In genomic region chr17:66636111-66636510, GRCh38 we compare ENCODE assay signal across 10 cellular contexts.
DNase-seq lines count a peak whose midpoint lies in the region; ATAC-seq and TF ChIP-seq lines count a peak whose summit lies in the region.
"Had no signal": no experiment of that assay in that cellular context is flagged by ENCODE, and none has a peak within 500 bp of the region (broad histone marks: within the 10 kb centered on the region; RNA-seq: fewer than 3 reads in every experiment).

No MANE protein-coding gene starts in this region.

- no peaks in the 10 kb centered on the region for H3K27me3 ChIP-seq in naive thymus-derived CD4-positive, alpha-beta T cell (ENCODE audit: control insufficient read depth in 2 of 2, insufficient read depth in 2 of 2, low read length in 2 of 2)
- H3K27me3 ChIP-seq in right cardiac atrium (ENCODE audit: control insufficient read depth, insufficient read depth): no peaks in the 10 kb centered on the region
- no peaks in the 10 kb centered on the region for H3K27me3 ChIP-seq in spleen (replicated peaks in 1 of 7)

- no peaks in the 10 kb centered on the region for H3K27me3 Mint-ChIP-seq in T-helper 1 cell treated with Interleukin-12 subunit alpha and Interleukin-12 subunit beta and Interleukin-4 antibody, amounts not matched to agents 30 μg/mL and 1 μg/mL, for 36 hours (ENCODE audit: low read depth)
- H3K27me3 Mint-ChIP-seq in naive thymus-derived CD4-positive, alpha-beta T cell: no peaks in the 10 kb centered on the region

- H3K4me3 Mint-ChIP-seq in T-helper 1 cell treated with Interleukin-12 subunit alpha and Interleukin-12 subunit beta and Interleukin-4 antibody, amounts not matched to agents 30 μg/mL and 1 μg/mL, for 36 hours: peak overlapping the region; percentile 43
- H3K4me3 Mint-ChIP-seq in naive thymus-derived CD4-positive, alpha-beta T cell: peak overlapping the region in 1 of 10 donors; percentile 36

- POLR2A ChIA-PET in naive thymus-derived CD4-positive, alpha-beta T cell (lab: Charles Lee): no interaction called here

- H3K9me3 Mint-ChIP-seq in T-helper 1 cell treated with Interleukin-12 subunit alpha and Interleukin-12 subunit beta and Interleukin-4 antibody, amounts not matched to agents 30 μg/mL and 1 μg/mL, for 36 hours: no peaks in the 10 kb centered on the region
- no peaks in the 10 kb centered on the region for H3K9me3 Mint-ChIP-seq in naive thymus-derived CD4-positive, alpha-beta T cell

- no peak for TF ChIP-seq CTCF in spleen (IDR thresholded peaks at IDR 0.05 in 8 of 11, conservative IDR thresholded peaks at IDR 0.05 in 3 of 11)

- H3K4me1 ChIP-seq in naive thymus-derived CD4-positive, alpha-beta T cell (ENCODE audit: control insufficient read depth in 2 of 2, insufficient read depth in 2 of 2, low read length in 2 of 2): peaks cover 0 to 11% of the 10 kb centered on the region in 2 donors
- no peaks in the 10 kb centered on the region for H3K4me1 ChIP-seq in right cardiac atrium (ENCODE audit: control insufficient read depth, insufficient read depth, low read length)
- peaks cover 0 to 12% (median 2%) of the 10 kb centered on the region in 6 donors for H3K4me1 ChIP-seq in spleen

- H3K27ac ChIP-seq in naive thymus-derived CD4-positive, alpha-beta T cell (ENCODE audit: low read depth, low read length): no peak overlapping the region
- H3K27ac ChIP-seq in right cardiac atrium (ENCODE audit: low read length) (no peak overlapping the region), spleen (peak overlapping the region in 1 of 8 donors; percentile 6)

- H3K36me3 Mint-ChIP-seq in T-helper 1 cell treated with Interleukin-12 subunit alpha and Interleukin-12 subunit beta and Interleukin-4 antibody, amounts not matched to agents 30 μg/mL and 1 μg/mL, for 36 hours (ENCODE audit: low read depth): peaks cover 13% of the 10 kb centered on the region
- peaks cover 5 to 19% (median 9%) of the 10 kb centered on the region in 5 donors for H3K36me3 Mint-ChIP-seq in naive thymus-derived CD4-positive, alpha-beta T cell

- CTCF ChIA-PET in naive thymus-derived CD4-positive, alpha-beta T cell (lab: Charles Lee): no interaction called here

- no peak for TF ChIP-seq POLR2A in spleen (IDR thresholded peaks at IDR 0.05)

- intact Hi-C loops in naive thymus-derived CD4-positive, alpha-beta T cell (cut with micrococcal nuclease): loop anchor here in 1 of 2 donors (10.0 kb wide), 1 partner anchor 111 kb away; no protein-coding TSS in a partner anchor
- intact Hi-C loops in right cardiac atrium (cut with DNase I) (no loop called here), spleen (cut with DNase I; ENCODE audit: low total_unique reads) (no loop called here)

- H3K27ac Mint-ChIP-seq in T-helper 1 cell treated with Interleukin-12 subunit alpha and Interleukin-12 subunit beta and Interleukin-4 antibody, amounts not matched to agents 30 μg/mL and 1 μg/mL, for 36 hours: peak overlapping the region; percentile 82
- peak overlapping the region in 5 of 9 donors; percentile 17 to 84 (median 60) for H3K27ac Mint-ChIP-seq in naive thymus-derived CD4-positive, alpha-beta T cell

- H3K36me3 ChIP-seq in naive thymus-derived CD4-positive, alpha-beta T cell (ENCODE audit: control insufficient read depth in 2 of 3, insufficient read depth in 3 of 3, low read length in 3 of 3): peaks cover 0 to 10% (median 0%) of the 10 kb centered on the region in 3 experiments
- no peaks in the 10 kb centered on the region for H3K36me3 ChIP-seq in spleen

- 79% methylated on average over 4 of the region's 4 CpGs for WGBS in right cardiac atrium
- WGBS in spleen, 5 donors: 70 to 80% (median 75%) methylated on average over 4 of the region's 4 CpGs

- peaks cover 49% of the 10 kb centered on the region for H3K4me1 Mint-ChIP-seq in T-helper 1 cell treated with Interleukin-12 subunit alpha and Interleukin-12 subunit beta and Interleukin-4 antibody, amounts not matched to agents 30 μg/mL and 1 μg/mL, for 36 hours (ENCODE audit: low read depth)
- peaks cover 20 to 65% (median 55%) of the 10 kb centered on the region in 7 donors for H3K4me1 Mint-ChIP-seq in naive thymus-derived CD4-positive, alpha-beta T cell

- no peaks in the 10 kb centered on the region for H3K9me3 ChIP-seq in naive thymus-derived CD4-positive, alpha-beta T cell (ENCODE audit: control insufficient read depth in 2 of 3, low read length in 3 of 3)
- H3K9me3 ChIP-seq in right cardiac atrium (ENCODE audit: control insufficient read depth, low read length) (no peaks in the 10 kb centered on the region), spleen (no peaks in the 10 kb centered on the region)

- DNase-seq in T-helper 1 cell: no peak
- peak; percentile 88 for DNase-seq in M059J (ENCODE audit: low read depth)
- DNase-seq in astrocyte of the hippocampus (ENCODE audit: low read depth, low spot score): peak; percentile 89
- DNase-seq in naive thymus-derived CD4-positive, alpha-beta T cell: no peak
- DNase-seq in right cardiac atrium: no peak
- DNase-seq in spleen: no peak
- DNase-seq: 8988T, NCI-H187 treated with DMSO at 0.1 percent for 48 hours had no signal

- no peak for ATAC-seq in naive thymus-derived CD4-positive, alpha-beta T cell
- no peak for ATAC-seq in HG03520 (IDR thresholded peaks at IDR 0.05; ENCODE audit: unreplicated experiment)
- ATAC-seq in right cardiac atrium: no peak

- H3K4me3 ChIP-seq in naive thymus-derived CD4-positive, alpha-beta T cell (ENCODE audit: low read length): no peak overlapping the region
- H3K4me3 ChIP-seq in right cardiac atrium (ENCODE audit: low read length) (no peak overlapping the region), spleen (no peak overlapping the region)

Comparison
In these comparisons a context has a peak if more than half of its experiments do, and no peak if none do; other contexts are left out.
1. DNase-seq: peak in M059J (single experiment) and astrocyte of the hippocampus (single experiment); none in T-helper 1 cell (0 of 5), naive thymus-derived CD4-positive, alpha-beta T cell (0 of 9), right cardiac atrium (0 of 3) and spleen (single experiment).